Comparison of ENCODE assay signal across 16 cellular contexts in the genomic region with DNA sequence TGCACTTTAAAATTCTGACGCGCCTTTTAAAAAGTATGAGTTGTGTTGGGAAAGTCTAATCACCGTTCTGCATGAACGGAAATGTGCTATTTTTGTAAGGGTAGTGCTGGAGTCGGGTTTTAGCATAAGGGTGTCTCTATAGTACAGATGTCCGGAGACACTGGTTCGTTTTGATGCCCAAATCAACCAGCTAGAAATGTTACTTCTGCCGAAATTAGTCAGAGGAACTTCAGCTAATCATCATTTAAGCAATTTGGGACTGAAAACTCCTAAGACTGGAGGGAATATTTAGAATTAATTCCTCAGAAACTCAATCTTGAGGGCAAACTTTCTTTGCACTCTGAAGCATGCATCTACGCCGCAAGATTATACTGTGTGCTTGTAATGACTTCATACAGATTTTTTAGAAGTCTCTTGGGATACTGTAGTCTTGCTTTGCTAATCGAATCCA.
DNase-seq lines count a peak whose midpoint lies in the region; ATAC-seq and TF ChIP-seq lines count a peak whose summit lies in the region.
"Had no signal": no experiment of that assay in that cellular context is flagged by ENCODE, and none has a peak within 500 bp of the region (broad histone marks: within the 10 kb centered on the region; RNA-seq: fewer than 3 reads in every experiment).

No MANE protein-coding gene starts in this region.

- CTCF ChIA-PET in BJ (lab: Yijun Ruan, JAX) = interaction anchor here (0.5 to 2.0 kb wide), 3 partner anchors 76 to 623 kb away, joined by 3 to 7 read pairs (median 3); no protein-coding TSS in a partner anchor

- no peak for ATAC-seq in psoas muscle
- ATAC-seq: stimulated activated effector memory CD8-positive, alpha-beta T cell treated with anti-CD3 and anti-CD28 coated beads, Interleukin-12 subunit alpha, Interleukin-12 subunit beta, amount 100 ng/mL, for 72 hours had no signal

- H3K36me3 ChIP-seq in BJ (ENCODE audit: control insufficient read depth, insufficient read depth, low read length) = no peaks in the 10 kb centered on the region
- no peaks in the 10 kb centered on the region for H3K36me3 ChIP-seq in SJSA1
- no peaks in the 10 kb centered on the region for H3K36me3 ChIP-seq in psoas muscle (ENCODE audit: insufficient read depth in 1 of 2, low read depth in 1 of 2)
- H3K36me3 ChIP-seq in thyroid gland = no peaks in the 10 kb centered on the region
- H3K36me3 ChIP-seq: ovary had no signal

- POLR2A ChIA-PET in BJ (lab: Charles Lee) = no interaction called here

- intact Hi-C loops in psoas muscle (cut with DNase I) (loop anchor here in 1 of 2 donors (10.0 kb wide), 1 partner anchor 624 kb away; no protein-coding TSS in a partner anchor), thyroid gland (cut with DNase I) (no loop called here)

- H3K4me3 ChIP-seq in BJ (ENCODE audit: low read depth, low read length) = peak overlapping the region; percentile 21
- H3K4me3 ChIP-seq in SJSA1 = peak overlapping the region; percentile 27
- peak overlapping the region; percentile 35 to 53 for H3K4me3 ChIP-seq in foreskin fibroblast (ENCODE audit: low read depth in 1 of 2, low read length in 2 of 2)
- H3K4me3 ChIP-seq in psoas muscle = peak overlapping the region; percentile 16
- H3K4me3 ChIP-seq in thyroid gland (replicated peaks in 1 of 3) = no peak overlapping the region
- H3K4me3 ChIP-seq: ovary had no signal

- TF ChIP-seq CTCF in BJ (IDR thresholded peaks at IDR 0.05; ENCODE audit: insufficient read depth, low read depth, low read length) = no peak
- no peak for TF ChIP-seq CTCF in foreskin fibroblast (IDR thresholded peaks at IDR 0.05; ENCODE audit: low read depth, low read length)
- TF ChIP-seq CTCF in psoas muscle (IDR thresholded peaks at IDR 0.05) = no peak
- TF ChIP-seq CTCF in thyroid gland (IDR thresholded peaks at IDR 0.05) = no peak

- no peak for DNase-seq in BJ (ENCODE audit: low read depth)
- peak in 1 of 2 experiments; percentile 41 for DNase-seq in SJSA1 (ENCODE audit: low read depth in 1 of 2, low spot score in 2 of 2)
- DNase-seq in foreskin fibroblast = peak in 1 of 2 donors; percentile 48
- no peak for DNase-seq in psoas muscle
- no peak for DNase-seq in NCI-H446 treated with DMSO at 0.1 percent for 48 hours (lab: John Stamatoyannopoulos, UW)
- DNase-seq in NCI-H526 treated with DMSO at 0.1 percent for 48 hours (lab: John Stamatoyannopoulos, UW) = no peak
- no peak for DNase-seq in stimulated activated CD4-positive, alpha-beta T cell treated with anti-CD3 and anti-CD28 coated beads, Interleukin-12 subunit alpha, Interleukin-12 subunit beta, amount 100 ng/mL, for 4 hours
- no peak for DNase-seq in thyroid gland
- DNase-seq: activated CD4-positive, alpha-beta T cell treated with anti-CD3 and anti-CD28 coated beads for 48 hours; amygdala; CD4-positive, CD25-positive, alpha-beta regulatory T cell; endodermal cell; H9; ovary; stimulated activated CD4-positive, alpha-beta T cell treated with anti-CD3 and anti-CD28 coated beads, Interleukin-2, amount 100 ng/mL, for 48 hours had no signal

- 10 to 23% (median 14%) methylated on average over 11 of the region's 11 CpGs for WGBS in psoas muscle, 3 donors
- WGBS in thyroid gland, 2 donors = 29 to 40% methylated on average over 11 of the region's 11 CpGs

- no peaks in the 10 kb centered on the region for H3K9me3 ChIP-seq in SJSA1 (replicated peaks)
- H3K9me3 ChIP-seq in psoas muscle = no peaks in the 10 kb centered on the region
- no peaks in the 10 kb centered on the region for H3K9me3 ChIP-seq in thyroid gland
- H3K9me3 ChIP-seq: ovary had no signal

- H3K4me1 ChIP-seq in SJSA1 (replicated peaks) (peaks cover 34% of the 10 kb centered on the region), psoas muscle (peaks cover 8% of the 10 kb centered on the region), thyroid gland (no peaks in the 10 kb centered on the region)

- H3K27me3 ChIP-seq in BJ (ENCODE audit: control insufficient read depth, insufficient read depth, low read length) (no peaks in the 10 kb centered on the region), SJSA1 (replicated peaks) (no peaks in the 10 kb centered on the region), psoas muscle (ENCODE audit: insufficient read depth in 3 of 3, low read length in 2 of 3) (peaks cover 0 to 44% (median 3%) of the 10 kb centered on the region in 3 donors), thyroid gland (no peaks in the 10 kb centered on the region)
- H3K27me3 ChIP-seq: ovary had no signal

- peak overlapping the region; percentile 3; the same call in 1 of the 2 replicates for H3K27ac ChIP-seq in SJSA1
- H3K27ac ChIP-seq in psoas muscle = no peak overlapping the region
- H3K27ac ChIP-seq in thyroid gland = no peak overlapping the region
- H3K27ac ChIP-seq: ovary had no signal

- TF ChIP-seq POLR2A in thyroid gland (IDR thresholded peaks at IDR 0.05) = no peak

Comparison
In these comparisons a context has a peak if more than half of its experiments do, and no peak if none do; other contexts are left out.
1. H3K4me3 ChIP-seq: peak in BJ (single experiment), SJSA1 (single experiment), foreskin fibroblast (2 of 2) and psoas muscle (single experiment); none in thyroid gland (0 of 3).